In genomic region chr6:27297857-27298730, GRCh38 we compare ENCODE assay signal across 9 cellular contexts. TPM values are rescaled to one million over a fixed set of nuclear protein-coding genes. Genes with fewer than 3 reads are reported as not detected.
DNase-seq lines count a peak whose midpoint lies in the region; ATAC-seq and TF ChIP-seq lines count a peak whose summit lies in the region.
"Had no signal": no experiment of that assay in that cellular context is flagged by ENCODE, and none has a peak within 500 bp of the region (broad histone marks: within the 10 kb centered on the region; RNA-seq: fewer than 3 reads in every experiment).

No MANE protein-coding gene starts in this region.

- no peak for TF ChIP-seq POLR2A in adrenal gland (IDR thresholded peaks at IDR 0.05)

- WGBS in mesodermal cell (ENCODE audit: insufficient coverage in 2 of 2), 2 experiments = 23 to 31% methylated on average over 10 to 17 of the region's 22 CpGs
- WGBS in adrenal gland, 4 donors = 22 to 27% (median 24%) methylated on average over 22 of the region's 22 CpGs

- H3K4me1 ChIP-seq in adipocyte (ENCODE audit: control insufficient read depth, insufficient read depth, low read length) (peaks cover 18% of the 10 kb centered on the region), mesodermal cell (ENCODE audit: control insufficient read depth, insufficient read depth, low read length, poor library complexity, severe bottlenecking) (peaks cover 8% of the 10 kb centered on the region), adrenal gland (replicated peaks in 1 of 2) (no peaks in the 10 kb centered on the region)

- no peak overlapping the region for H3K9ac ChIP-seq in adipocyte (ENCODE audit: low read length)

- intact Hi-C loops in adrenal gland (cut with DNase I) = no loop called here

- peaks cover 6% of the 10 kb centered on the region for H3K27me3 ChIP-seq in adipocyte (replicated peaks; ENCODE audit: control insufficient read depth, insufficient read depth, low read length)
- peaks cover 74% of the 10 kb centered on the region for H3K27me3 ChIP-seq in adrenal gland

- H3K27ac ChIP-seq in mesodermal cell (ENCODE audit: low read depth, low read length, severe bottlenecking) (no peak overlapping the region), adrenal gland (no peak overlapping the region)

- no peak for ATAC-seq in GM18873 (IDR thresholded peaks at IDR 0.05; ENCODE audit: low FRiP score, unreplicated experiment)
- ATAC-seq in GM18511 (IDR thresholded peaks at IDR 0.05; ENCODE audit: unreplicated experiment) = no peak

- DNase-seq in NCI-H2227 (lab: John Stamatoyannopoulos, UW; ENCODE audit: unreplicated experiment) (peak; percentile 60), NCI-H2227 treated with DMSO at 0.1 percent for 48 hours (lab: John Stamatoyannopoulos, UW) (no peak), KG1 (lab: John Stamatoyannopoulos, UW) (peak; percentile 39), adipocyte (ENCODE audit: low read depth) (peak; percentile 38), adrenal gland (no peak)
- DNase-seq: NCI-H1092 had no signal

- H3K36me3 ChIP-seq in adipocyte (ENCODE audit: control insufficient read depth, insufficient read depth, low read length, severe bottlenecking) = no peaks in the 10 kb centered on the region
- no peaks in the 10 kb centered on the region for H3K36me3 ChIP-seq in mesodermal cell (ENCODE audit: control insufficient read depth, insufficient read depth, low read length)
- H3K36me3 ChIP-seq in adrenal gland (replicated peaks in 1 of 2) = no peaks in the 10 kb centered on the region

- H3K4me3 ChIP-seq in adipocyte (ENCODE audit: low read length) = peak overlapping the region; percentile 69
- H3K4me3 ChIP-seq in mesodermal cell (ENCODE audit: extremely low read depth, insufficient read depth, low read length, poor library complexity, severe bottlenecking) = peak overlapping the region; percentile 52
- H3K4me3 ChIP-seq in adrenal gland = no peak overlapping the region

- no peak for TF ChIP-seq CTCF in adrenal gland (IDR thresholded peaks at IDR 0.05)

- peaks cover 4% of the 10 kb centered on the region for H3K9me3 ChIP-seq in adipocyte (ENCODE audit: control insufficient read depth, low read length)
- no peaks in the 10 kb centered on the region for H3K9me3 ChIP-seq in mesodermal cell (ENCODE audit: control insufficient read depth, low read length)
- no peaks in the 10 kb centered on the region for H3K9me3 ChIP-seq in adrenal gland (replicated peaks in 1 of 3)

RNA-seq across cellular contexts. Expression of gene POM121L2, which starts 14.0 kb away (rescaled TPM):
- polyA plus RNA-seq in mesodermal cell (2013, experiment 1 of 2) = not detected
- polyA plus RNA-seq in mesodermal cell (2013, experiment 2 of 2) = not detected
- total RNA-seq in adrenal gland = not detected
- polyA plus RNA-seq in adrenal gland = under 1 TPM in 1 of 3 donors, not detected in 2; 0.03 TPM

RNA-seq across cellular contexts. Expression of gene PRSS16, which starts 50.6 kb away (rescaled TPM):
- polyA plus RNA-seq in mesodermal cell (2013, experiment 1 of 2) = 1.4 TPM
- polyA plus RNA-seq in mesodermal cell (2013, experiment 2 of 2) = 1.5 TPM
- 1 to 10 TPM in 4 of 8 donors, under 1 TPM in 2, not detected in 2; 0.63 to 3.5 (median 2.3) TPM for total RNA-seq in adrenal gland
- 1 to 10 TPM in 2 of 3 donors, under 1 TPM in 1; 0.80 to 1.3 (median 1.1) TPM for polyA plus RNA-seq in adrenal gland

Comparison
In these comparisons a context has a peak if more than half of its experiments do, and no peak if none do; other contexts are left out.
1. DNase-seq: peak in NCI-H2227 (single experiment), KG1 (single experiment) and adipocyte (single experiment); none in NCI-H2227 treated with DMSO at 0.1 percent for 48 hours (single experiment) and adrenal gland (0 of 7).
2. H3K4me3 ChIP-seq: peak in adipocyte (single experiment) and mesodermal cell (single experiment); none in adrenal gland (0 of 4).